23 cellular contexts compared by ENCODE assay signal in genomic region chr19:19260842-19261241, GRCh38. TPM values are rescaled to one million over a fixed set of nuclear protein-coding genes. Genes with fewer than 3 reads are reported as not detected.
A peak's percentile ranks its signal among the peaks of the same experiment; 100 is the strongest.
DNase-seq lines count a peak whose midpoint lies in the region; ATAC-seq and TF ChIP-seq lines count a peak whose summit lies in the region.
"Had no signal": no experiment of that assay in that cellular context is flagged by ENCODE, and none has a peak within 500 bp of the region (broad histone marks: within the 10 kb centered on the region; RNA-seq: fewer than 3 reads in every experiment).

No MANE protein-coding gene starts in this region.

- H3K4me1 ChIP-seq in HUES64 (ENCODE audit: insufficient read depth, low read length) (no peaks in the 10 kb centered on the region), neural progenitor cell (peaks cover 8% of the 10 kb centered on the region)
- H3K4me1 ChIP-seq: foreskin keratinocyte, prostate gland had no signal

- no peak for TF ChIP-seq CTCF in endothelial cell (IDR thresholded peaks at IDR 0.05; ENCODE audit: unreplicated experiment)
- TF ChIP-seq CTCF in neural progenitor cell (IDR thresholded peaks at IDR 0.05) = no peak
- TF ChIP-seq CTCF in omental fat pad (IDR thresholded peaks at IDR 0.05) = no peak

- H3K79me2 ChIP-seq in neural progenitor cell (ENCODE audit: low read depth) = no peaks in the 10 kb centered on the region

- H3K4me3 ChIP-seq in HUES64 (ENCODE audit: low read length) (peak overlapping the region; percentile 72), neural progenitor cell (peak overlapping the region; percentile 60)
- H3K4me3 ChIP-seq: K562, prostate gland, skin epidermis, testis had no signal

- no peaks in the 10 kb centered on the region for H4K20me1 ChIP-seq in neural progenitor cell (ENCODE audit: low read depth)

- peak overlapping the region; percentile 90 for H3K4me2 ChIP-seq in neural progenitor cell

- DNase-seq in D341Med (ENCODE audit: low spot score) = peak; percentile 33
- DNase-seq in endothelial cell (ENCODE audit: low spot score) = no peak
- no peak for DNase-seq in neural progenitor cell (ENCODE audit: low spot score)
- DNase-seq in omental fat pad (ENCODE audit: low spot score) = no peak
- DNase-seq in NCI-H748 treated with DMSO at 0.1 percent for 48 hours (lab: John Stamatoyannopoulos, UW) = no peak
- no peak for DNase-seq in AML-193 (lab: John Stamatoyannopoulos, UW)
- DNase-seq: activated CD4-positive, alpha-beta T cell treated with anti-CD3 and anti-CD28 coated beads, Interleukin-2, amount 50 U/mL, for 4 hours; activated naive CD4-positive, alpha-beta T cell treated with anti-CD3 and anti-CD28 coated beads, Interleukin-2, amount 50 U/mL, for 16 hours; activated T-cell treated with anti-CD3 and anti-CD28 coated beads, Interleukin-2, amount 50 U/mL, for 1 hour; C1 segment of cervical spinal cord; cortex of kidney; DMS 273 treated with DMSO at 0.1 percent for 48 hours; foreskin keratinocyte; NCI-H2029; testis had no signal

- peak overlapping the region; percentile 31 for H3K4me3 Mint-ChIP-seq in endothelial cell (ENCODE audit: unreplicated experiment)
- H3K4me3 Mint-ChIP-seq in neural progenitor cell = peak overlapping the region; percentile 68

- H3K27me3 ChIP-seq in HUES64 (ENCODE audit: insufficient read depth, low read length) = peaks cover 33% of the 10 kb centered on the region
- peaks cover 30% of the 10 kb centered on the region for H3K27me3 ChIP-seq in neural progenitor cell
- H3K27me3 ChIP-seq: testis had no signal

- H3F3A ChIP-seq in neural progenitor cell (ENCODE audit: low read depth) = peaks cover 28% of the 10 kb centered on the region

- H3K27ac Mint-ChIP-seq in endothelial cell (ENCODE audit: unreplicated experiment) (no peak overlapping the region), neural progenitor cell (no peak overlapping the region)
- H3K27ac Mint-ChIP-seq: T-cell had no signal

- H3K27ac ChIP-seq in HUES64 (ENCODE audit: low read depth, low read length) (no peak overlapping the region), neural progenitor cell (no peak overlapping the region)
- H3K27ac ChIP-seq: epithelial cell of prostate, foreskin keratinocyte, prostate gland, skin epidermis, testis had no signal

- H3K9ac ChIP-seq in HUES64 (ENCODE audit: low read depth, low read length) = 0 out of 2 replicates have a peak overlapping the region, but pooled peaks have one; percentile 30
- no peak overlapping the region for H3K9ac ChIP-seq in neural progenitor cell

- H2AFZ ChIP-seq in neural progenitor cell (replicated peaks) = peak overlapping the region; percentile 98

- H3K36me3 Mint-ChIP-seq in endothelial cell (ENCODE audit: low read depth, unreplicated experiment) (peaks cover 5% of the 10 kb centered on the region), neural progenitor cell (peaks cover 7% of the 10 kb centered on the region)
- H3K36me3 Mint-ChIP-seq: T-cell had no signal

- H3K4me1 Mint-ChIP-seq in endothelial cell (ENCODE audit: unreplicated experiment) = peaks cover 6% of the 10 kb centered on the region
- peaks cover 26% of the 10 kb centered on the region for H3K4me1 Mint-ChIP-seq in neural progenitor cell

- WGBS in HUES64 = 76% methylated on average over 28 of the region's 28 CpGs

- H3K9me3 ChIP-seq in HUES64 (ENCODE audit: insufficient read depth, low read depth, low read length) (no peaks in the 10 kb centered on the region), neural progenitor cell (ENCODE audit: low read depth) (no peaks in the 10 kb centered on the region)
- H3K9me3 ChIP-seq: prostate gland, testis had no signal

- H3K9me3 Mint-ChIP-seq in endothelial cell (ENCODE audit: unreplicated experiment) (no peaks in the 10 kb centered on the region), neural progenitor cell (peaks cover 15% of the 10 kb centered on the region)
- H3K9me3 Mint-ChIP-seq: T-cell had no signal

- no peak for ATAC-seq in omental fat pad (ENCODE audit: low FRiP score)
- ATAC-seq in HG03045 (IDR thresholded peaks at IDR 0.05; ENCODE audit: unreplicated experiment) = no peak
- ATAC-seq: foreskin keratinocyte, T-cell had no signal

- H3K27me3 Mint-ChIP-seq in endothelial cell (ENCODE audit: unreplicated experiment) (peaks cover 27% of the 10 kb centered on the region), neural progenitor cell (ENCODE audit: insufficient read depth, low read depth) (peaks cover 44% of the 10 kb centered on the region)

- H3K36me3 ChIP-seq in HUES64 (ENCODE audit: insufficient read depth, low read length) (no peaks in the 10 kb centered on the region), neural progenitor cell (no peaks in the 10 kb centered on the region)
- H3K36me3 ChIP-seq: prostate gland had no signal

RNA-seq across cellular contexts. Expression of gene TM6SF2, which starts 12.3 kb away (rescaled TPM):
- 1.7 TPM for polyA plus RNA-seq in HUES64 (2013, experiment 1 of 2)
- polyA plus RNA-seq in HUES64 (2013, experiment 2 of 2) = 4.0 TPM
- total RNA-seq in endothelial cell (ENCODE audit: unreplicated experiment) (1.4 TPM), neural progenitor cell (ENCODE audit: low replicate concordance) (2.6 and 8.3 TPM in 2 replicates), omental fat pad (under 1 TPM in 2 of 4 donors, not detected in 2; 0.31 to 0.47 TPM)
- total RNA-seq: foreskin keratinocyte, K562, T-cell had no signal
- polyA plus RNA-seq: K562 had no signal

RNA-seq across cellular contexts. Expression of gene NCAN, which starts 49.1 kb away (rescaled TPM):
- 1.4 TPM for polyA plus RNA-seq in HUES64 (2013, experiment 1 of 2)
- polyA plus RNA-seq in HUES64 (2013, experiment 2 of 2) = 1.8 TPM
- 0.05 TPM for total RNA-seq in endothelial cell (ENCODE audit: unreplicated experiment)
- total RNA-seq in neural progenitor cell (ENCODE audit: low replicate concordance) = 4.8 and 12.9 TPM in 2 replicates
- not detected for total RNA-seq in omental fat pad
- total RNA-seq: foreskin keratinocyte, lower leg skin had no signal
- polyA plus RNA-seq: foreskin keratinocyte, K562 had no signal

RNA-seq across cellular contexts. Expression of gene NR2C2AP, which starts 57.6 kb away (rescaled TPM):
- polyA plus RNA-seq in HUES64 (2013, experiment 1 of 2) = 9.9 TPM
- 9.6 TPM for polyA plus RNA-seq in HUES64 (2013, experiment 2 of 2)
- total RNA-seq in endothelial cell (ENCODE audit: unreplicated experiment) (4.3 TPM), neural progenitor cell (ENCODE audit: low replicate concordance) (7.6 and 9.6 TPM in 2 replicates), omental fat pad (10 to 100 TPM in 3 of 4 donors, 1 to 10 TPM in 1; 7.9 to 22.9 (median 15.7) TPM)

RNA-seq across cellular contexts. Expression of gene SUGP1, which starts 59.5 kb away (rescaled TPM):
- 34.6 TPM for polyA plus RNA-seq in HUES64 (2013, experiment 1 of 2)
- polyA plus RNA-seq in HUES64 (2013, experiment 2 of 2) = 35.8 TPM
- total RNA-seq in endothelial cell (ENCODE audit: unreplicated experiment) = 73.2 TPM
- total RNA-seq in neural progenitor cell (ENCODE audit: low replicate concordance) = 46.1 and 46.9 TPM in 2 replicates
- 10 to 100 TPM; 22.8 to 31.2 (median 24.8) TPM for total RNA-seq in omental fat pad

RNA-seq across cellular contexts. Expression of gene MAU2, which starts 59.8 kb away (rescaled TPM):
- 16.7 TPM for polyA plus RNA-seq in HUES64 (2013, experiment 1 of 2)
- 17.7 TPM for polyA plus RNA-seq in HUES64 (2013, experiment 2 of 2)
- 49.3 TPM for total RNA-seq in endothelial cell (ENCODE audit: unreplicated experiment)
- total RNA-seq in neural progenitor cell (ENCODE audit: low replicate concordance) = 35.0 and 47.3 TPM in 2 replicates
- 10 to 100 TPM; 27.6 to 78.5 (median 44.3) TPM for total RNA-seq in omental fat pad
